ENCODE assay signal across 11 cellular contexts in the genomic region with DNA sequence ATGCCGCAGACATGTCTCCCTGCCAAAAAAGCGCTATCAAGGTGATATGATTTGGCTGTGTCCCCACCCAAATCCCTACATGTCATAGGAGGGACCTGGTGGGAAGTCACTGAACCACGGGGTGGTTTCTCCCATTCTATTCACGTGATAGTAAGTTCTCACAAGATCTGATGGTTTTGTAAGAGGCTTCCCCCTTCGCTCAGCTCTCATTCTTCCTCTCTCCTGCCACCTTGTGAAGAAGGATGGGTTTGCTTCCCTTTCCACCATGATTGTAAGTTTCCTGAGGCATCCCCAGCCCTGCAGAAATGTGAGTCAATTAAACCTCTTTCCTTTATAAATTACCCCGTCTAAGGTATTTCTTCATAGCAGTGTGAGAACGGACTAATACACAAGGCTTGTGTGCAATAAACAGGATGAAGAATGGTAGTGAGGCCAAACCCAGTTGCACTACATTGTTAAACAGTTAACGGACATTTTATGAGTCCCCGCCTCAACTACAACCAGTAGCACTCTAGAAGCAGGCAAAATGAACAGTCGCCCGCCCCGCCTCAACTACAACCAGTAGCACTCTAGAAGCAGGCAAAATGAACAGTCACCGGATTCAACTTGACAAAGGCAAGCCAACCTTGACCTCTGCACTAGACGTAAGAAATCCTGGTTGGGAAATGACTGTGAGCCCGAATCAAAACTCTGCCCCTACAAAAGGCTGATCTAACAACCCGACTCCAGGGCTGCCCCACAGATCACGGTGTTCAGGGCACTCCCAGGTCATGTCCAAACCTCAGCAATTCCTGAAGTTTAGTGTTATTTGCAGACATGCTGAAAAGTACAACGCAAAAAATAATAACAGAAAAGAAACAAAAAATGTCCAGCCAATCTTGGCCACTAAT. TPM values are rescaled to one million over a fixed set of nuclear protein-coding genes. Genes with fewer than 3 reads are reported as not detected.
DNase-seq lines count a peak whose midpoint lies in the region; ATAC-seq, FAIRE-seq and TF ChIP-seq lines count a peak whose summit lies in the region.
"Had no signal": no experiment of that assay in that cellular context is flagged by ENCODE, and none has a peak within 500 bp of the region (broad histone marks: within the 10 kb centered on the region; RNA-seq: fewer than 3 reads in every experiment).

No MANE protein-coding gene starts in this region.

- no peak overlapping the region for H3K27ac Mint-ChIP-seq in progenitor cell of endocrine pancreas
- H3K27ac Mint-ChIP-seq: B cell had no signal

- H3K27me3 Mint-ChIP-seq in progenitor cell of endocrine pancreas = no peaks in the 10 kb centered on the region
- H3K27me3 Mint-ChIP-seq: B cell had no signal

- no TSS peak for BruUV-seq in endothelial cell of umbilical vein (replicated peaks; lab: Mats Ljungman, UMichigan)

- peak; percentile 26 for DNase-seq in NOMO-1 treated with DMSO at 0.1 percent for 48 hours (lab: John Stamatoyannopoulos, UW; ENCODE audit: unreplicated experiment)
- no peak for DNase-seq in NOMO-1 (lab: John Stamatoyannopoulos, UW; ENCODE audit: unreplicated experiment in 2 of 2)
- peak; percentile 20 for DNase-seq in NCI-H1694 treated with DMSO at 0.1 percent for 48 hours (lab: John Stamatoyannopoulos, UW)
- peak; percentile 34 for DNase-seq in endothelial cell of umbilical vein (ENCODE audit: low read depth, low spot score)
- DNase-seq in progenitor cell of endocrine pancreas (ENCODE audit: low spot score, unreplicated experiment) = no peak
- no peak for DNase-seq in activated CD8-positive, alpha-beta memory T cell treated with anti-CD3 and anti-CD28 coated beads, Interleukin-2, amount 50 U/mL, for 4 hours
- DNase-seq: activated naive CD4-positive, alpha-beta T cell treated with anti-CD3 and anti-CD28 coated beads, Interleukin-2, amount 50 U/mL, for 16 hours had no signal

- no peak overlapping the region for H2AFZ ChIP-seq in endothelial cell of umbilical vein (ENCODE audit: low read depth, low read length)

- H3K4me3 ChIP-seq in endothelial cell of umbilical vein (replicated peaks in 1 of 3; ENCODE audit: insufficient read depth in 1 of 3, low read depth in 1 of 3, low read length in 3 of 3) = no peak overlapping the region

- no peak overlapping the region for H3K9ac ChIP-seq in endothelial cell of umbilical vein (replicated peaks; ENCODE audit: extremely low read depth, insufficient read depth, low read length)

- no peaks in the 10 kb centered on the region for H3K4me1 Mint-ChIP-seq in progenitor cell of endocrine pancreas (ENCODE audit: low read depth)

- H3K27ac ChIP-seq in endothelial cell of umbilical vein (ENCODE audit: insufficient read depth, low read depth, low read length) = no peak overlapping the region
- H3K27ac ChIP-seq: RWPE1 had no signal

- ATAC-seq in GM18858 (IDR thresholded peaks at IDR 0.05; ENCODE audit: unreplicated experiment) (no peak), HG03159 (IDR thresholded peaks at IDR 0.05; ENCODE audit: unreplicated experiment) (no peak)

- H3K4me3 Mint-ChIP-seq in progenitor cell of endocrine pancreas (ENCODE audit: low read depth) = no peak overlapping the region
- H3K4me3 Mint-ChIP-seq: B cell had no signal

- no peak for TF ChIP-seq POLR2A in endothelial cell of umbilical vein (IDR thresholded peaks at IDR 0.05; ENCODE audit: low read depth, low read length)

- H3K9me1 ChIP-seq in endothelial cell of umbilical vein (replicated peaks; ENCODE audit: control insufficient read depth, extremely low read depth, insufficient read depth, low read length) = no peaks in the 10 kb centered on the region

- no peak for FAIRE-seq in endothelial cell of umbilical vein (lab: Jason Lieb, UNC)

- dilution Hi-C loops in endothelial cell of umbilical vein (cut with MboI; ENCODE audit: extremely low pct_ligation_motif_present, low sequenced_read_pairs) = no loop called here

- H3K4me2 ChIP-seq in endothelial cell of umbilical vein (ENCODE audit: insufficient read depth, low read length) = no peak overlapping the region

- peaks cover 14% of the 10 kb centered on the region for H3K36me3 Mint-ChIP-seq in progenitor cell of endocrine pancreas (ENCODE audit: insufficient read depth)

- no peaks in the 10 kb centered on the region for H3K27me3 ChIP-seq in endothelial cell of umbilical vein (ENCODE audit: control insufficient read depth in 2 of 2, insufficient read depth in 2 of 2, low read length in 2 of 2)

- POLR2A ChIA-PET in endothelial cell of umbilical vein (lab: Charles Lee) = no interaction called here

- peaks cover 6 to 12% of the 10 kb centered on the region in 2 experiments for H3K36me3 ChIP-seq in endothelial cell of umbilical vein (ENCODE audit: control insufficient read depth in 2 of 2, extremely low read depth in 1 of 2, insufficient read depth in 2 of 2, low read length in 2 of 2)

- no peaks in the 10 kb centered on the region for H3K9me3 Mint-ChIP-seq in progenitor cell of endocrine pancreas (ENCODE audit: low read depth)

- H3K4me1 ChIP-seq in endothelial cell of umbilical vein (ENCODE audit: control insufficient read depth, extremely low read depth, insufficient read depth, low read length) = peaks cover 4% of the 10 kb centered on the region

- H3K79me2 ChIP-seq in endothelial cell of umbilical vein (ENCODE audit: control insufficient read depth, insufficient read depth, low read length) = peaks cover 4% of the 10 kb centered on the region

- H4K20me1 ChIP-seq in endothelial cell of umbilical vein (replicated peaks; ENCODE audit: control insufficient read depth, extremely low read depth, insufficient read depth, low read length) = no peaks in the 10 kb centered on the region

- peak in 1 of 2 donors; percentile 22 for TF ChIP-seq CTCF in endothelial cell of umbilical vein (IDR thresholded peaks at IDR 0.05; ENCODE audit: extremely low read depth in 1 of 2, insufficient read depth in 1 of 2, low read depth in 1 of 2, low read length in 2 of 2)
- peak; percentile 35 for TF ChIP-seq CTCF in progenitor cell of endocrine pancreas (IDR thresholded peaks at IDR 0.05; ENCODE audit: unreplicated experiment)

- no peaks in the 10 kb centered on the region for H3K9me3 ChIP-seq in endothelial cell of umbilical vein (replicated peaks; ENCODE audit: control insufficient read depth, insufficient read depth, low read length)

- intact Hi-C loops in endothelial cell of umbilical vein (cut with micrococcal nuclease) = loop anchor here (1.0 to 5.0 kb wide), 2 partner anchors 176 to 276 kb away; no protein-coding TSS in a partner anchor

- CTCF ChIA-PET in endothelial cell of umbilical vein (lab: Charles Lee) = interaction anchor here (0.6 to 3.9 kb wide), 14 partner anchors 9 to 523 kb away, joined by 3 to 73 read pairs (median 4); partner anchors contain the start of gene RFLNB

TF ChIP-seq in endothelial cell of umbilical vein, 7 proteins besides CTCF, POLR2A, EP300 and RAD21:
- TF ChIP-seq POLR2AphosphoS5 (IDR thresholded peaks at IDR 0.05; ENCODE audit: insufficient read depth, low read depth, low read length) = no peak

RNA-seq across cellular contexts. Expression of gene VPS53, which starts 26.3 kb away (rescaled TPM):
- total RNA-seq in endothelial cell of umbilical vein (77.1 and 91.2 TPM in 2 replicates), progenitor cell of endocrine pancreas (75.2 and 87.4 TPM in 2 replicates)
- polyA plus RNA-seq in endothelial cell of umbilical vein = 16.0 and 17.9 TPM in 2 replicates
- polyA plus RNA-seq in endothelial cell of umbilical vein (2011; cell fraction: cytosol; rRNA removed) = 17.0 and 19.1 TPM in 2 replicates
- polyA plus RNA-seq in endothelial cell of umbilical vein (2011; cell fraction: nucleus; rRNA removed) = 33.4 and 38.1 TPM in 2 replicates
- 35.7 and 44.5 TPM in 2 replicates for polyA plus RNA-seq in endothelial cell of umbilical vein (2012)
- 118 and 175 TPM in 2 replicates for polyA minus RNA-seq in endothelial cell of umbilical vein
- polyA minus RNA-seq in endothelial cell of umbilical vein (2011; cell fraction: cytosol; rRNA and poly(A)+ RNA removed) = 33.6 TPM
- 57.5 and 74.1 TPM in 2 replicates for polyA minus RNA-seq in endothelial cell of umbilical vein (2011; cell fraction: nucleus; rRNA and poly(A)+ RNA removed)

RNA-seq across cellular contexts. Expression of gene TLCD3A, which starts 44.1 kb away (rescaled TPM):
- 29.8 and 36.6 TPM in 2 replicates for total RNA-seq in endothelial cell of umbilical vein
- 54.1 and 65.5 TPM in 2 replicates for polyA plus RNA-seq in endothelial cell of umbilical vein
- 37.9 and 41.5 TPM in 2 replicates for polyA plus RNA-seq in endothelial cell of umbilical vein (2011; cell fraction: cytosol; rRNA removed)
- polyA plus RNA-seq in endothelial cell of umbilical vein (2011; cell fraction: nucleus; rRNA removed) = 22.2 and 22.6 TPM in 2 replicates
- polyA plus RNA-seq in endothelial cell of umbilical vein (2012) = 31.8 and 34.3 TPM in 2 replicates
- polyA minus RNA-seq in endothelial cell of umbilical vein = 51.1 and 65.3 TPM in 2 replicates
- 26.2 TPM for polyA minus RNA-seq in endothelial cell of umbilical vein (2011; cell fraction: cytosol; rRNA and poly(A)+ RNA removed)
- polyA minus RNA-seq in endothelial cell of umbilical vein (2011; cell fraction: nucleus; rRNA and poly(A)+ RNA removed) = 9.3 and 9.6 TPM in 2 replicates
- 27.2 and 28.0 TPM in 2 replicates for total RNA-seq in progenitor cell of endocrine pancreas

Comparison
In these comparisons a context has a peak if more than half of its experiments do, and no peak if none do; other contexts are left out.
1. DNase-seq: peak in NOMO-1 treated with DMSO at 0.1 percent for 48 hours (single experiment), NCI-H1694 treated with DMSO at 0.1 percent for 48 hours (single experiment) and endothelial cell of umbilical vein (single experiment); none in NOMO-1 (0 of 2), progenitor cell of endocrine pancreas (single experiment) and activated CD8-positive, alpha-beta memory T cell treated with anti-CD3 and anti-CD28 coated beads, Interleukin-2, amount 50 U/mL, for 4 hours (single experiment).